12 cellular contexts compared by ENCODE assay signal in genomic region chr10:27513451-27514191, GRCh38. TPM values are rescaled to one million over a fixed set of nuclear protein-coding genes. Genes with fewer than 3 reads are reported as not detected.
A peak's percentile ranks its signal among the peaks of the same experiment; 100 is the strongest.
DNase-seq lines count a peak whose midpoint lies in the region; ATAC-seq and TF ChIP-seq lines count a peak whose summit lies in the region.
"Had no signal": no experiment of that assay in that cellular context is flagged by ENCODE, and none has a peak within 500 bp of the region (broad histone marks: within the 10 kb centered on the region; RNA-seq: fewer than 3 reads in every experiment).

No MANE protein-coding gene starts in this region.

- H3K27me3 Mint-ChIP-seq in activated T-cell treated with anti-CD3 and anti-CD28 coated beads, Interleukin-2, amount 50 U/mL, for 4 hours (ENCODE audit: low read depth), result no peaks in the 10 kb centered on the region
- no peaks in the 10 kb centered on the region for H3K27me3 Mint-ChIP-seq in T-helper 17 cell
- H3K27me3 Mint-ChIP-seq in endodermal cell (ENCODE audit: insufficient read depth), result no peaks in the 10 kb centered on the region

- ATAC-seq in activated T-cell treated with anti-CD3 and anti-CD28 coated beads, Interleukin-2, amount 50 U/mL, for 4 hours, result peak; percentile 51 to 70
- ATAC-seq in T-helper 17 cell (peak; percentile 20), HG02852 (IDR thresholded peaks at IDR 0.05; ENCODE audit: unreplicated experiment) (no peak)

- no peak overlapping the region for H3K27ac ChIP-seq in endodermal cell (ENCODE audit: low read depth, low read length)
- H3K27ac ChIP-seq: SJCRH30, vagina had no signal

- peaks cover 37% of the 10 kb centered on the region for H3K36me3 Mint-ChIP-seq in activated T-cell treated with anti-CD3 and anti-CD28 coated beads, Interleukin-2, amount 50 U/mL, for 4 hours (ENCODE audit: insufficient read depth)
- H3K36me3 Mint-ChIP-seq in T-helper 17 cell (ENCODE audit: low read depth), result peaks cover 17% of the 10 kb centered on the region
- H3K36me3 Mint-ChIP-seq in endodermal cell (ENCODE audit: low read depth), result peaks cover 67% of the 10 kb centered on the region

- H3K9ac ChIP-seq in endodermal cell (ENCODE audit: extremely low read depth, low read length, poor library complexity, severe bottlenecking), result no peak overlapping the region

- H3K4me3 ChIP-seq in endodermal cell (ENCODE audit: low read length), result no peak overlapping the region
- H3K4me3 ChIP-seq: SJCRH30, vagina had no signal

- no peaks in the 10 kb centered on the region for H3K9me3 ChIP-seq in T-helper 17 cell (ENCODE audit: control insufficient read depth, low read length, poor library complexity, severe bottlenecking)
- H3K9me3 ChIP-seq in endodermal cell (ENCODE audit: control insufficient read depth, low read length), result no peaks in the 10 kb centered on the region
- H3K9me3 ChIP-seq: SJCRH30, vagina had no signal

- DNase-seq in activated T-cell treated with anti-CD3 and anti-CD28 coated beads, Interleukin-2, amount 50 U/mL, for 4 hours, result no peak
- no peak for DNase-seq in activated T-cell treated with anti-CD3 and anti-CD28 coated beads, Interleukin-2, amount 50 U/mL, for 48 hours
- DNase-seq in T-helper 17 cell, result no peak
- no peak for DNase-seq in endodermal cell
- DNase-seq in renal cortical epithelial cell (ENCODE audit: low read depth), result peak; percentile 36
- no peak for DNase-seq in epidermal melanocyte (ENCODE audit: insufficient read length, low spot score)
- DNase-seq in NCI-H1092 treated with DMSO at 0.1 percent for 48 hours (lab: John Stamatoyannopoulos, UW), result no peak
- DNase-seq: kidney, NCI-H2171 treated with DMSO at 0.1 percent for 48 hours had no signal

- TF ChIP-seq CTCF in endodermal cell (conservative IDR thresholded peaks at IDR 0.05), result no peak

- no peaks in the 10 kb centered on the region for H3K27me3 ChIP-seq in endodermal cell (ENCODE audit: control insufficient read depth, insufficient read depth, low read length, poor library complexity, severe bottlenecking)
- H3K27me3 ChIP-seq: SJCRH30, vagina had no signal

- WGBS in endodermal cell (ENCODE audit: insufficient coverage in 1 of 2, insufficient read length in 1 of 2), 2 experiments, result 89% methylated on average over 1 to 3 of the region's 3 CpGs

- H3K4me3 Mint-ChIP-seq in activated T-cell treated with anti-CD3 and anti-CD28 coated beads, Interleukin-2, amount 50 U/mL, for 4 hours, result no peak overlapping the region
- H3K4me3 Mint-ChIP-seq in T-helper 17 cell (peak overlapping the region; percentile 47), endodermal cell (no peak overlapping the region)

- no peaks in the 10 kb centered on the region for H3K9me3 Mint-ChIP-seq in activated T-cell treated with anti-CD3 and anti-CD28 coated beads, Interleukin-2, amount 50 U/mL, for 4 hours
- no peaks in the 10 kb centered on the region for H3K9me3 Mint-ChIP-seq in endodermal cell

- H3K4me1 ChIP-seq in endodermal cell (ENCODE audit: control insufficient read depth, insufficient read depth, low read length), result no peaks in the 10 kb centered on the region
- H3K4me1 ChIP-seq: SJCRH30 had no signal

- H3K4me1 Mint-ChIP-seq in activated T-cell treated with anti-CD3 and anti-CD28 coated beads, Interleukin-2, amount 50 U/mL, for 4 hours (ENCODE audit: low read depth), result peaks cover 60% of the 10 kb centered on the region
- H3K4me1 Mint-ChIP-seq in T-helper 17 cell (peaks cover 56% of the 10 kb centered on the region), endodermal cell (peaks cover 11% of the 10 kb centered on the region)

- H3K36me3 ChIP-seq in endodermal cell (ENCODE audit: control insufficient read depth, insufficient read depth, low read length), result peaks cover 85% of the 10 kb centered on the region

- H3K27ac Mint-ChIP-seq in T-helper 17 cell, result peak overlapping the region; percentile 91
- peak overlapping the region; percentile 75 for H3K27ac Mint-ChIP-seq in endodermal cell

RNA-seq across cellular contexts. Expression of gene RAB18, which starts 9.5 kb away (rescaled TPM):
- total RNA-seq in activated T-cell treated with anti-CD3 and anti-CD28 coated beads, Interleukin-2, amount 50 U/mL, for 4 hours, result 10 to 100 TPM; 57.7 to 63.2 (median 63.0) TPM
- 100 to 1,000 TPM; 101 to 112 TPM for total RNA-seq in T-helper 17 cell
- total RNA-seq in endodermal cell, result 100 to 1,000 TPM; 122 to 150 TPM
- 50.5 TPM for polyA plus RNA-seq in endodermal cell (2013, experiment 1 of 2)
- polyA plus RNA-seq in endodermal cell (2013, experiment 2 of 2), result 58.0 TPM
- 75.7 and 132 TPM in 2 replicates for total RNA-seq in renal cortical epithelial cell
